In the genomic region with DNA sequence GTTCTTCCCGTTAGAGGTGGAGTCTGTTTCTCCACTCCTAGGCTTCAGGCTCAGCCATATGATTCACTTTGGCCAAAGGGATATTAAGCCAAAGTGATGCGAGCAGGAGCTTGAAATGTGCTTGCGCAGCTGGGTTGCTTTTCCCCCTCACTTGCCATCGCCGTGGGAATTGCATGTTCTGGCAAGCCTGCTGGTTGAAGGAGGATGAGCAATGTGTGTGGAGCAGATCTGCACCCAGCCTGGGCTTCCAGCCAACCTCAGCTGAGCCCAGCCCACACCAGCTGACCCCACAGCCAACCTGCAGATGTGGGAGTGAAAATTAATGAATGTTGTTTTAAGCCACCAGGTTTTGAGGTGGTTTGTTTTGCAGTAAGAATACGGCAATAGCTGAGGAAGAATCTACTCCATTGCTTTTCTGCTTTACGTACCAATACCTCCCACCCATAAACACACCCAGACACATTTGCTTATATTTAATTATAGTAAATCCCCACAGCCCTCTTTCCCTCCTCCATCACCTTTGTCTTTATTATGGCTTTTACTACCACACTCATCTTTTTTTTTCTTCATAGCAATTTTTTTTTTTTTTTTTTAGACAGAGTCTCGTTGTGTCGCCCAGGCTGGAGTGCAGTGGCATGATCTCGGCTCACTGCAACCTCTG, we compare ENCODE assay signal across 11 cellular contexts.
DNase-seq lines count a peak whose midpoint lies in the region; ATAC-seq, FAIRE-seq and TF ChIP-seq lines count a peak whose summit lies in the region.
"Had no signal": no experiment of that assay in that cellular context is flagged by ENCODE, and none has a peak within 500 bp of the region (broad histone marks: within the 10 kb centered on the region; RNA-seq: fewer than 3 reads in every experiment).

No MANE protein-coding gene starts in this region.

- DNase-seq in NCI-H82 (lab: John Stamatoyannopoulos, UW) (peak; percentile 29), NCI-H82 treated with DMSO at 0.1 percent for 48 hours (lab: John Stamatoyannopoulos, UW; ENCODE audit: unreplicated experiment) (no peak), SK-N-DZ (ENCODE audit: low spot score) (peak; percentile 12), heart left ventricle (peak in 4 of 5 donors; percentile 15 to 57 (median 32)), urothelium cell line (ENCODE audit: low spot score) (peak; percentile 86), NCI-H146 (lab: John Stamatoyannopoulos, UW) (no peak)
- DNase-seq in activated T-cell treated with anti-CD3 and anti-CD28 coated beads, Interleukin-2, amount 50 U/mL, for 24 hours: no peak
- DNase-seq: Karpas-422 had no signal

- H3K27ac ChIP-seq in heart left ventricle: no peak overlapping the region

- peaks cover 0 to 14% (median 0%) of the 10 kb centered on the region in 9 donors for H3K27me3 ChIP-seq in heart left ventricle

- no peaks in the 10 kb centered on the region for H3K9me3 Mint-ChIP-seq in activated T-cell treated with anti-CD3 and anti-CD28 coated beads, Interleukin-2, amount 50 U/mL, for 24 hours

- TF ChIP-seq CTCF in heart left ventricle (IDR thresholded peaks at IDR 0.05): no peak

- H3K36me3 ChIP-seq in heart left ventricle: no peaks in the 10 kb centered on the region

- H3K4me3 ChIP-seq in heart left ventricle: no peak overlapping the region

- ATAC-seq in heart left ventricle: peak in 3 of 4 donors; percentile 58 to 69 (median 60)
- ATAC-seq in GM18502 (IDR thresholded peaks at IDR 0.05; ENCODE audit: poor library complexity, unreplicated experiment): no peak

- no peaks in the 10 kb centered on the region for H3K36me3 Mint-ChIP-seq in activated T-cell treated with anti-CD3 and anti-CD28 coated beads, Interleukin-2, amount 50 U/mL, for 24 hours (ENCODE audit: low read depth)

- H3K4me1 ChIP-seq in heart left ventricle: no peaks in the 10 kb centered on the region

- WGBS in heart left ventricle, 4 donors: 44 to 64% (median 55%) methylated on average over 10 of the region's 10 CpGs

- H3K4me1 Mint-ChIP-seq in activated T-cell treated with anti-CD3 and anti-CD28 coated beads, Interleukin-2, amount 50 U/mL, for 24 hours (ENCODE audit: low read depth): no peaks in the 10 kb centered on the region
- H3K4me1 Mint-ChIP-seq: B cell had no signal

- H3K4me3 Mint-ChIP-seq in activated T-cell treated with anti-CD3 and anti-CD28 coated beads, Interleukin-2, amount 50 U/mL, for 24 hours: no peak overlapping the region
- H3K4me3 Mint-ChIP-seq: B cell had no signal

- intact Hi-C loops in heart left ventricle (cut with DNase I): no loop called here

- H3K27ac Mint-ChIP-seq in activated T-cell treated with anti-CD3 and anti-CD28 coated beads, Interleukin-2, amount 50 U/mL, for 24 hours: no peak overlapping the region
- H3K27ac Mint-ChIP-seq: B cell had no signal

- no peak for TF ChIP-seq POLR2A in heart left ventricle (IDR thresholded peaks at IDR 0.05)

- no peaks in the 10 kb centered on the region for H3K9me3 ChIP-seq in heart left ventricle

- peaks cover 35% of the 10 kb centered on the region for H3K27me3 Mint-ChIP-seq in activated T-cell treated with anti-CD3 and anti-CD28 coated beads, Interleukin-2, amount 50 U/mL, for 24 hours
- H3K27me3 Mint-ChIP-seq: B cell had no signal

- peak; percentile 55 for FAIRE-seq in urothelium cell line (lab: Jason Lieb, UNC)
- FAIRE-seq: endometrium had no signal

Comparison
In these comparisons a context has a peak if more than half of its experiments do, and no peak if none do; other contexts are left out.
1. DNase-seq: peak in NCI-H82 (single experiment), SK-N-DZ (single experiment), heart left ventricle (4 of 5) and urothelium cell line (single experiment); none in NCI-H82 treated with DMSO at 0.1 percent for 48 hours (single experiment), activated T-cell treated with anti-CD3 and anti-CD28 coated beads, Interleukin-2, amount 50 U/mL, for 24 hours (single experiment) and NCI-H146 (single experiment).